ENCODE assay signal across 33 cellular contexts in genomic region chr16:12637002-12637401, GRCh38.
DNase-seq lines count a peak whose midpoint lies in the region; ATAC-seq and FAIRE-seq lines count a peak whose summit lies in the region.
"Had no signal": no experiment of that assay in that cellular context is flagged by ENCODE, and none has a peak within 500 bp of the region (broad histone marks: within the 10 kb centered on the region; RNA-seq: fewer than 3 reads in every experiment).

No MANE protein-coding gene starts in this region.

- H3K23ac ChIP-seq in mesendoderm (ENCODE audit: low read length): no peak overlapping the region

- no peak overlapping the region for H3K56ac ChIP-seq in mesendoderm (ENCODE audit: low read length)

- H4K5ac ChIP-seq in mesendoderm (ENCODE audit: low read length): no peak overlapping the region

- H3K27ac Mint-ChIP-seq in T-helper 17 cell: no peak overlapping the region
- H3K27ac Mint-ChIP-seq: activated CD4-positive, alpha-beta T cell treated with anti-CD3 and anti-CD28 coated beads, Interleukin-2, amount 10 ng/mL, durations not matched to agents 7 days and 5 days; activated naive CD8-positive, alpha-beta T cell treated with anti-CD3 and anti-CD28 coated beads for 36 hours; CD4-positive, alpha-beta T cell; progenitor cell of endocrine pancreas had no signal

- H2BK15ac ChIP-seq in mesendoderm (replicated peaks; ENCODE audit: low read depth): no peak overlapping the region

- no peak overlapping the region for H3K4ac ChIP-seq in mesendoderm (ENCODE audit: low read depth, low read length)

- H3K79me1 ChIP-seq in mesendoderm (ENCODE audit: low read length): no peaks in the 10 kb centered on the region

- H3K36me3 Mint-ChIP-seq in T-helper 17 cell (ENCODE audit: low read depth): no peaks in the 10 kb centered on the region
- H3K36me3 Mint-ChIP-seq: activated naive CD8-positive, alpha-beta T cell treated with anti-CD3 and anti-CD28 coated beads for 36 hours had no signal

- H3K27ac ChIP-seq in mesendoderm (ENCODE audit: low read depth, low read length) (no peak overlapping the region), small intestine (ENCODE audit: low read depth in 1 of 2, low read length in 1 of 2) (no peak overlapping the region)
- H3K27ac ChIP-seq: epithelial cell of prostate, HL-60, left ventricle myocardium inferior, neutrophil, right lobe of liver, tibial nerve had no signal

- H3K4me1 Mint-ChIP-seq in T-helper 17 cell: no peaks in the 10 kb centered on the region
- H3K4me1 Mint-ChIP-seq: activated CD4-positive, alpha-beta T cell treated with anti-CD3 and anti-CD28 coated beads, Interleukin-2, amount 10 ng/mL, durations not matched to agents 7 days and 5 days; activated naive CD8-positive, alpha-beta T cell treated with anti-CD3 and anti-CD28 coated beads for 36 hours had no signal

- no peak overlapping the region for H3K4me3 ChIP-seq in mesendoderm (ENCODE audit: low read length)
- no peak overlapping the region for H3K4me3 ChIP-seq in small intestine (ENCODE audit: low read depth in 1 of 2, low read length in 2 of 2)
- H3K4me3 ChIP-seq: GM12878, HAP-1, left ventricle myocardium inferior, right lobe of liver, tibial nerve had no signal

- H3K4me1 ChIP-seq in mesendoderm (ENCODE audit: control insufficient read depth, low read depth, low read length): no peaks in the 10 kb centered on the region
- H3K4me1 ChIP-seq in small intestine (ENCODE audit: control insufficient read depth in 2 of 2, insufficient read depth in 1 of 2, low read depth in 1 of 2, low read length in 1 of 2): no peaks in the 10 kb centered on the region
- H3K4me1 ChIP-seq: HAP-1, left ventricle myocardium inferior, right lobe of liver, tibial nerve had no signal

- no peak overlapping the region for H3K9ac ChIP-seq in mesendoderm (ENCODE audit: low read length)

- H3K9me3 ChIP-seq in small intestine (ENCODE audit: control insufficient read depth, low read depth): no peaks in the 10 kb centered on the region
- H3K9me3 ChIP-seq in T-helper 17 cell (ENCODE audit: control insufficient read depth, low read length, poor library complexity, severe bottlenecking): no peaks in the 10 kb centered on the region
- H3K9me3 ChIP-seq: HAP-1, neutrophil, right lobe of liver, tibial nerve had no signal

- H3K79me2 ChIP-seq in mesendoderm (ENCODE audit: control insufficient read depth, insufficient read depth, low read length): no peaks in the 10 kb centered on the region

- H3K27me3 Mint-ChIP-seq in T-helper 17 cell: peaks cover 7% of the 10 kb centered on the region
- H3K27me3 Mint-ChIP-seq: CD4-positive, alpha-beta T cell; progenitor cell of endocrine pancreas had no signal

- no peak overlapping the region for H3K4me3 Mint-ChIP-seq in T-helper 17 cell
- H3K4me3 Mint-ChIP-seq: activated CD4-positive, alpha-beta T cell treated with anti-CD3 and anti-CD28 coated beads, Interleukin-2, amount 10 ng/mL, durations not matched to agents 7 days and 5 days; activated naive CD8-positive, alpha-beta T cell treated with anti-CD3 and anti-CD28 coated beads for 36 hours; CD4-positive, alpha-beta T cell had no signal

- no peak overlapping the region for H2BK5ac ChIP-seq in mesendoderm (ENCODE audit: low read length)

- FAIRE-seq in small intestine (lab: Jason Lieb, UNC): no peak
- FAIRE-seq: bronchial epithelial cell, GM12878, islet of Langerhans had no signal

- no peak overlapping the region for H4K8ac ChIP-seq in mesendoderm (ENCODE audit: low read depth, low read length)

- H3K36me3 ChIP-seq in mesendoderm (ENCODE audit: control insufficient read depth, insufficient read depth, low read length) (no peaks in the 10 kb centered on the region), small intestine (ENCODE audit: control insufficient read depth in 2 of 2, insufficient read depth in 2 of 2, low read length in 2 of 2) (no peaks in the 10 kb centered on the region)
- H3K36me3 ChIP-seq: HAP-1, left ventricle myocardium inferior, neutrophil, right lobe of liver, tibial nerve had no signal

- WGBS in mesendoderm (ENCODE audit: extremely low coverage, insufficient coverage, low lambda C conversion rate): no CpG with 5 or more reads among the region's 12 CpGs
- WGBS in small intestine, 3 donors: 55 to 84% (median 66%) methylated on average over 11 to 12 of the region's 12 CpGs

- ATAC-seq in HG02571 (IDR thresholded peaks at IDR 0.05; ENCODE audit: unreplicated experiment) (no peak), T-helper 17 cell (no peak)
- ATAC-seq: GM12878, right lobe of liver had no signal

- no peak overlapping the region for H2AK5ac ChIP-seq in mesendoderm (ENCODE audit: low read length)

- DNase-seq in EH (ENCODE audit: low read depth): peak; percentile 9
- DNase-seq in NCI-H2171 treated with DMSO at 0.1 percent for 48 hours (lab: John Stamatoyannopoulos, UW): peak; percentile 62
- DNase-seq in ecto neural progenitor cell (ENCODE audit: low spot score): peak; percentile 53
- peak; percentile 84 for DNase-seq in mesendoderm
- DNase-seq in small intestine: no peak
- DNase-seq in HK-2 (ENCODE audit: unreplicated experiment): no peak
- DNase-seq in T-helper 17 cell: no peak
- DNase-seq: activated CD4-positive, alpha-beta T cell treated with anti-CD3 and anti-CD28 coated beads, Interleukin-2, amount 10 ng/mL, durations not matched to agents 7 days and 5 days; activated effector memory CD4-positive, alpha-beta T cell treated with anti-CD3 and anti-CD28 coated beads, Interleukin-2, amount 50 U/mL, for 16 hours; activated naive CD8-positive, alpha-beta T cell treated with anti-CD3 and anti-CD28 coated beads for 36 hours; AML-193; anterior cingulate cortex; CD4-positive, alpha-beta T cell; effector CD4-positive, alpha-beta T cell; hypothalamus; Kasumi-1; left ventricle myocardium inferior; mesenchymal stem cell; NCI-H1436 treated with DMSO at 0.1 percent for 48 hours; NCI-H526; stimulated activated CD4-positive, alpha-beta T cell treated with anti-CD3 and anti-CD28 coated beads, Interleukin-4, amount 100 ng/mL, for 24 hours; T1000 had no signal

- no peak overlapping the region for H2BK120ac ChIP-seq in mesendoderm (ENCODE audit: low read depth, low read length)

- H3K4me2 ChIP-seq in mesendoderm (ENCODE audit: low read length): no peak overlapping the region

- H3K18ac ChIP-seq in mesendoderm (ENCODE audit: low read length): no peak overlapping the region

- no peaks in the 10 kb centered on the region for H3K27me3 ChIP-seq in mesendoderm (ENCODE audit: insufficient read depth, low read length, poor library complexity)
- H3K27me3 ChIP-seq in small intestine (ENCODE audit: control insufficient read depth in 2 of 2, insufficient read depth in 2 of 2, low read length in 2 of 2): peaks cover 0 to 4% of the 10 kb centered on the region in 2 donors
- H3K27me3 ChIP-seq: right lobe of liver, tibial nerve had no signal

Comparison
In these comparisons a context has a peak if more than half of its experiments do, and no peak if none do; other contexts are left out.
1. DNase-seq: peak in EH (single experiment), NCI-H2171 treated with DMSO at 0.1 percent for 48 hours (single experiment), ecto neural progenitor cell (single experiment) and mesendoderm (single experiment); none in small intestine (single experiment), HK-2 (single experiment) and T-helper 17 cell (0 of 3).